In the genomic region with DNA sequence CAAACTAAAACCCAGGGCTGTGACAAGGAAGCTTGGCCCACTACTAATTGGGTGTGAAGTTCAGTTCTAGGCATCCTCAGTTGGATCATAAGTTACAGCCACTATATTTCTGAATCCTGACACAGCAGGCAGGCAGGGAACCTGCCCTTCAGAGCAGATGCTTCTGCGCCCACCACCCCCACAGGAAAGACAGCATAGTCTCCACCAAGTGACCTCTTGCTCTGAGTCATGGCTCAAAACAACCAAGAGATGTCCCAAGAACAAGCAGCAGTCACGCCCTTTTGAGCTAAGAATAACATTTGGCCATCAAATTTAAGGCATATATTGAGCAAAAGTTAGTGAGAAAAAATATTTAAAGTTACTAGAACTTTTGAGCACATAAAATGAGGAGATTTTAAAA, we compare ENCODE assay signal across 16 cellular contexts.
DNase-seq lines count a peak whose midpoint lies in the region; ATAC-seq, FAIRE-seq and TF ChIP-seq lines count a peak whose summit lies in the region.
"Had no signal": no experiment of that assay in that cellular context is flagged by ENCODE, and none has a peak within 500 bp of the region (broad histone marks: within the 10 kb centered on the region; RNA-seq: fewer than 3 reads in every experiment).

No MANE protein-coding gene starts in this region.

- H4K20me1 ChIP-seq in astrocyte (ENCODE audit: insufficient read depth, low read length): no peaks in the 10 kb centered on the region

- H3K79me2 ChIP-seq in astrocyte (ENCODE audit: insufficient read depth, low read length): no peaks in the 10 kb centered on the region

- H3K9me3 ChIP-seq in breast epithelium (no peaks in the 10 kb centered on the region), astrocyte (ENCODE audit: insufficient read depth, low read depth, low read length) (no peaks in the 10 kb centered on the region)
- H3K9me3 ChIP-seq: testis had no signal

- H3K4me1 Mint-ChIP-seq in MCF 10A (ENCODE audit: insufficient read depth, unreplicated experiment) (peaks cover 8% of the 10 kb centered on the region), astrocyte (ENCODE audit: low read depth, unreplicated experiment) (peaks cover 13% of the 10 kb centered on the region)

- TF ChIP-seq CTCF in MCF 10A (IDR thresholded peaks at IDR 0.05; ENCODE audit: unreplicated experiment) (no peak), breast epithelium (IDR thresholded peaks at IDR 0.05) (no peak), astrocyte (IDR thresholded peaks at IDR 0.05; ENCODE audit: insufficient read depth, low read depth, low read length) (no peak)

- H3K27me3 ChIP-seq in breast epithelium: no peaks in the 10 kb centered on the region
- no peaks in the 10 kb centered on the region for H3K27me3 ChIP-seq in astrocyte (ENCODE audit: insufficient read depth, low read length)
- H3K27me3 ChIP-seq: testis had no signal

- H3K4me3 Mint-ChIP-seq in MCF 10A (ENCODE audit: unreplicated experiment) (no peak overlapping the region), astrocyte (ENCODE audit: unreplicated experiment) (peak overlapping the region; percentile 27)

- H3K27me3 Mint-ChIP-seq in MCF 10A (ENCODE audit: insufficient read depth, unreplicated experiment): no peaks in the 10 kb centered on the region
- no peaks in the 10 kb centered on the region for H3K27me3 Mint-ChIP-seq in astrocyte (ENCODE audit: low read depth, unreplicated experiment)

- CTCF ChIA-PET in MCF 10A (lab: Yijun Ruan, JAX): interaction anchor here (0.7 to 1.1 kb wide), 2 partner anchors 38 to 193 kb away, joined by 3 read pairs; no protein-coding TSS in a partner anchor

- no peaks in the 10 kb centered on the region for H3K4me1 ChIP-seq in breast epithelium
- H3K4me1 ChIP-seq in astrocyte (ENCODE audit: insufficient read depth, low read length): no peaks in the 10 kb centered on the region
- H3K4me1 ChIP-seq: testis had no signal

- peak; percentile 51 for ATAC-seq in HG02973 (IDR thresholded peaks at IDR 0.05; ENCODE audit: unreplicated experiment)
- ATAC-seq in stimulated activated naive CD8-positive, alpha-beta T cell treated with anti-CD3 and anti-CD28 coated beads, Interleukin-15, Interleukin-2, amounts not matched to agents 100 U/mL and 50 U/mL, for 24 hours: no peak
- ATAC-seq: left lobe of liver had no signal

- POLR2A ChIA-PET in MCF 10A (lab: Yijun Ruan, JAX): no interaction called here

- no peak for FAIRE-seq in astrocyte (lab: Jason Lieb, UNC)
- FAIRE-seq: bronchial epithelial cell had no signal

- H3K9me3 Mint-ChIP-seq in MCF 10A (ENCODE audit: unreplicated experiment): no peaks in the 10 kb centered on the region
- H3K9me3 Mint-ChIP-seq in astrocyte (ENCODE audit: unreplicated experiment): no peaks in the 10 kb centered on the region

- no peak overlapping the region for H2AFZ ChIP-seq in astrocyte (ENCODE audit: low read depth, low read length)

- TF ChIP-seq POLR2A in breast epithelium (IDR thresholded peaks at IDR 0.05): no peak

- H3K36me3 Mint-ChIP-seq in MCF 10A (ENCODE audit: insufficient read depth, unreplicated experiment): no peaks in the 10 kb centered on the region
- no peaks in the 10 kb centered on the region for H3K36me3 Mint-ChIP-seq in astrocyte (ENCODE audit: low read depth, unreplicated experiment)

- H3K27ac ChIP-seq in breast epithelium (no peak overlapping the region), astrocyte (ENCODE audit: low read depth, low read length) (no peak overlapping the region)
- H3K27ac ChIP-seq: 22Rv1, skin epidermis, testis had no signal

- no TSS peak for BruUV-seq in MCF 10A (replicated peaks; lab: Mats Ljungman, UMichigan)

- DNase-seq in MCF 10A (ENCODE audit: unreplicated experiment) (peak; percentile 70), breast epithelium (ENCODE audit: low spot score in 2 of 2) (no peak), astrocyte (ENCODE audit: low read depth) (no peak), COLO829 (ENCODE audit: low spot score) (no peak), pons (ENCODE audit: low spot score) (no peak)
- DNase-seq in activated effector memory CD4-positive, alpha-beta T cell treated with anti-CD3 and anti-CD28 coated beads, Interleukin-2, amount 50 U/mL, for 16 hours: no peak
- no peak for DNase-seq in stimulated activated naive CD8-positive, alpha-beta T cell treated with anti-CD3 and anti-CD28 coated beads, Interleukin-15, Interleukin-2, amounts not matched to agents 100 U/mL and 50 U/mL, for 24 hours
- DNase-seq: activated CD4-positive, alpha-beta T cell treated with anti-CD3 and anti-CD28 coated beads, Interleukin-2, amount 50 U/mL, for 1 hour; NCI-H2081; SW 1271; testis had no signal

- intact Hi-C loops in MCF 10A (cut with micrococcal nuclease): no loop called here
- intact Hi-C loops in breast epithelium (cut with DNase I; ENCODE audit: low total_unique reads): no loop called here

- no peak overlapping the region for H3K4me2 ChIP-seq in astrocyte (ENCODE audit: low read length)

- H3K36me3 ChIP-seq in breast epithelium (no peaks in the 10 kb centered on the region), astrocyte (ENCODE audit: insufficient read depth, low read length) (no peaks in the 10 kb centered on the region)

- H3K9ac ChIP-seq in astrocyte (ENCODE audit: low read length): no peak overlapping the region

- H3K4me3 ChIP-seq in breast epithelium: no peak overlapping the region
- H3K4me3 ChIP-seq in astrocyte (ENCODE audit: insufficient read depth, low read depth, low read length): no peak overlapping the region
- H3K4me3 ChIP-seq: skin epidermis, testis had no signal

- H3K27ac Mint-ChIP-seq in MCF 10A (ENCODE audit: low read depth, unreplicated experiment) (no peak overlapping the region), astrocyte (ENCODE audit: unreplicated experiment) (no peak overlapping the region)
